23 cellular contexts compared by ENCODE assay signal in genomic region chr9:94881454-94881853, GRCh38.
DNase-seq lines count a peak whose midpoint lies in the region; ATAC-seq, FAIRE-seq and TF ChIP-seq lines count a peak whose summit lies in the region.
"Had no signal": no experiment of that assay in that cellular context is flagged by ENCODE, and none has a peak within 500 bp of the region (broad histone marks: within the 10 kb centered on the region; RNA-seq: fewer than 3 reads in every experiment).

No MANE protein-coding gene starts in this region.

- H3K36me3 ChIP-seq in left ventricle myocardium inferior (no peaks in the 10 kb centered on the region), adipocyte (ENCODE audit: control insufficient read depth, insufficient read depth, low read length, severe bottlenecking) (no peaks in the 10 kb centered on the region), neural progenitor cell (no peaks in the 10 kb centered on the region)
- H3K36me3 ChIP-seq: pancreas had no signal

- H3K4me3 Mint-ChIP-seq in naive B cell (no peak overlapping the region), neural progenitor cell (no peak overlapping the region)
- H3K4me3 Mint-ChIP-seq: activated naive CD4-positive, alpha-beta T cell treated with anti-CD3 and anti-CD28 coated beads, Interleukin-2, amount 50 U/mL, for 24 hours; H9; type B pancreatic cell; WTC11 had no signal

- H3K27me3 ChIP-seq in left ventricle myocardium inferior (ENCODE audit: low read depth), result no peaks in the 10 kb centered on the region
- no peaks in the 10 kb centered on the region for H3K27me3 ChIP-seq in adipocyte (replicated peaks; ENCODE audit: control insufficient read depth, insufficient read depth, low read length)
- no peaks in the 10 kb centered on the region for H3K27me3 ChIP-seq in neural progenitor cell
- H3K27me3 ChIP-seq: pancreas had no signal

- H3K4me1 Mint-ChIP-seq in naive B cell, result peaks cover 9 to 24% (median 19%) of the 10 kb centered on the region in 3 donors
- H3K4me1 Mint-ChIP-seq in neural progenitor cell, result peaks cover 13% of the 10 kb centered on the region

- intact Hi-C loops in left ventricle myocardium inferior (cut with micrococcal nuclease), result no loop called here
- intact Hi-C loops in Right ventricle myocardium inferior (cut with DNase I), result no loop called here

- H3K4me1 ChIP-seq in left ventricle myocardium inferior (peaks cover 70% of the 10 kb centered on the region), adipocyte (ENCODE audit: control insufficient read depth, insufficient read depth, low read length) (peaks cover 36% of the 10 kb centered on the region), neural progenitor cell (peaks cover 18% of the 10 kb centered on the region)

- H3K9ac ChIP-seq in adipocyte (ENCODE audit: low read length), result peak overlapping the region; percentile 60
- H3K9ac ChIP-seq in neural progenitor cell, result no peak overlapping the region

- no peak overlapping the region for H2AFZ ChIP-seq in neural progenitor cell (replicated peaks)

- H3K4me3 ChIP-seq in left ventricle myocardium inferior (no peak overlapping the region), adipocyte (ENCODE audit: low read length) (no peak overlapping the region), neural progenitor cell (no peak overlapping the region)
- H3K4me3 ChIP-seq: pancreas had no signal

- H3K36me3 Mint-ChIP-seq in naive B cell (peaks cover 0 to 4% of the 10 kb centered on the region in 2 donors), neural progenitor cell (no peaks in the 10 kb centered on the region)
- H3K36me3 Mint-ChIP-seq: type B pancreatic cell, WTC11 had no signal

- ATAC-seq in Right ventricle myocardium inferior (no peak), naive B cell (ENCODE audit: low read depth in 2 of 2) (no peak), GM19023 (IDR thresholded peaks at IDR 0.05; ENCODE audit: unreplicated experiment) (no peak)
- ATAC-seq: pancreas, sciatic nerve, WTC11 had no signal

- TF ChIP-seq CTCF in left ventricle myocardium inferior (IDR thresholded peaks at IDR 0.05; ENCODE audit: borderline replicate concordance), result no peak
- no peak for TF ChIP-seq CTCF in neural progenitor cell (IDR thresholded peaks at IDR 0.05)

- H3K27ac Mint-ChIP-seq in naive B cell (peak overlapping the region; percentile 63 to 93 (median 88)), neural progenitor cell (no peak overlapping the region)
- H3K27ac Mint-ChIP-seq: activated naive CD4-positive, alpha-beta T cell treated with anti-CD3 and anti-CD28 coated beads, Interleukin-2, amount 50 U/mL, for 24 hours; H9; type B pancreatic cell; WTC11 had no signal

- H3K9me3 Mint-ChIP-seq in naive B cell (peaks cover 0 to 1% (median 0%) of the 10 kb centered on the region in 7 donors), neural progenitor cell (no peaks in the 10 kb centered on the region)
- H3K9me3 Mint-ChIP-seq: activated naive CD4-positive, alpha-beta T cell treated with anti-CD3 and anti-CD28 coated beads, Interleukin-2, amount 50 U/mL, for 24 hours; H9; WTC11 had no signal

- H3K79me2 ChIP-seq in neural progenitor cell (ENCODE audit: low read depth), result no peaks in the 10 kb centered on the region

- H3K4me2 ChIP-seq in neural progenitor cell, result no peak overlapping the region

- H3F3A ChIP-seq in neural progenitor cell (ENCODE audit: low read depth), result no peaks in the 10 kb centered on the region

- DNase-seq in left ventricle myocardium inferior, result no peak
- no peak for DNase-seq in Right ventricle myocardium inferior (ENCODE audit: missing footprints)
- DNase-seq in adipocyte (ENCODE audit: low read depth), result no peak
- DNase-seq in naive B cell, result no peak
- no peak for DNase-seq in RKO (ENCODE audit: low spot score)
- DNase-seq in neural progenitor cell (ENCODE audit: low spot score), result no peak
- no peak for DNase-seq in RCC 7860 (ENCODE audit: low spot score)
- DNase-seq: activated CD4-positive, alpha-beta T cell treated with anti-CD3 and anti-CD28 coated beads, Interleukin-2, amount 50 U/mL, for 4 hours; anterior cingulate cortex; C1 segment of cervical spinal cord; H9; kidney glomerular epithelial cell; NCI-H1694; NCI-H2171; NCI-H524 treated with DMSO at 0.1 percent for 48 hours; pancreas had no signal

- H3K27ac ChIP-seq in left ventricle myocardium inferior (replicated peaks) (peak overlapping the region; percentile 77), neural progenitor cell (no peak overlapping the region)
- H3K27ac ChIP-seq: pancreas had no signal

- H3K27me3 Mint-ChIP-seq in naive B cell, result no peaks in the 10 kb centered on the region
- H3K27me3 Mint-ChIP-seq in neural progenitor cell (ENCODE audit: insufficient read depth, low read depth), result no peaks in the 10 kb centered on the region
- H3K27me3 Mint-ChIP-seq: activated naive CD4-positive, alpha-beta T cell treated with anti-CD3 and anti-CD28 coated beads, Interleukin-2, amount 50 U/mL, for 24 hours; type B pancreatic cell had no signal

- no peak for FAIRE-seq in RCC 7860 (lab: Jason Lieb, UNC)
- FAIRE-seq: endothelial cell of umbilical vein, GM12892, pancreas had no signal

- H3K9me3 ChIP-seq in left ventricle myocardium inferior (replicated peaks), result peaks cover 3% of the 10 kb centered on the region
- no peaks in the 10 kb centered on the region for H3K9me3 ChIP-seq in adipocyte (ENCODE audit: control insufficient read depth, low read length)
- H3K9me3 ChIP-seq in neural progenitor cell (ENCODE audit: low read depth), result no peaks in the 10 kb centered on the region
- H3K9me3 ChIP-seq: pancreas had no signal

- H4K20me1 ChIP-seq in neural progenitor cell (ENCODE audit: low read depth), result no peaks in the 10 kb centered on the region
